1 cellular context compared by ENCODE assay signal in genomic region chr3:44326035-44326434, GRCh38.
TF ChIP-seq lines count a peak whose summit lies in the region.

No MANE protein-coding gene starts in this region.

TF ChIP-seq in H1, 55 proteins besides CTCF, POLR2A, EP300 and RAD21:
- TF ChIP-seq SIX5 (IDR thresholded peaks at IDR 0.05; ENCODE audit: low read depth, low read length) (no peak), KDM5A (IDR thresholded peaks at IDR 0.05; ENCODE audit: low read length) (no peak), MAFK (IDR thresholded peaks at IDR 0.05; ENCODE audit: low read depth, low read length) (peak; percentile 6; the same call in 1 of the 2 replicates), JUN (IDR thresholded peaks at IDR 0.05; ENCODE audit: low read depth, low read length) (no peak), CHD7 (IDR thresholded peaks at IDR 0.05; ENCODE audit: insufficient replicate concordance, low read length) (no peak)
TF ChIP-seq in H1: peak in this region for 1.
